In genomic region chr13:49454388-49455015, GRCh38 we compare ENCODE assay signal across 1 cellular context.
A peak's percentile ranks its signal among the peaks of the same experiment; 100 is the strongest.
TF ChIP-seq lines count a peak whose summit lies in the region.

No MANE protein-coding gene starts in this region.

TF ChIP-seq in GM12878, 131 proteins besides CTCF, POLR2A, EP300 and RAD21 (continues in another document):
- peak in 1 of 2 experiments; percentile 82; a peak in 1 of 4 replicates for TF ChIP-seq CEBPB (IDR thresholded peaks at IDR 0.05; ENCODE audit: borderline replicate concordance in 1 of 2, low read depth in 2 of 2, low read length in 2 of 2)
- TF ChIP-seq MTA2 (IDR thresholded peaks at IDR 0.05; ENCODE audit: low read depth): peak; percentile 93
- peak; percentile 62; the same call in 1 of the 2 replicates for TF ChIP-seq MTA3 (IDR thresholded peaks at IDR 0.05; ENCODE audit: borderline replicate concordance, low read length)
- TF ChIP-seq NBN (IDR thresholded peaks at IDR 0.05): 0 out of 2 replicates have a peak, but pooled peaks have one; percentile 33
- TF ChIP-seq SMC3 (IDR thresholded peaks at IDR 0.05; ENCODE audit: borderline replicate concordance, low read length): no peak
- no peak; the same call in 1 of the 2 replicates for TF ChIP-seq BACH1 (IDR thresholded peaks at IDR 0.05; ENCODE audit: borderline replicate concordance)
- TF ChIP-seq WRNIP1 (IDR thresholded peaks at IDR 0.05; ENCODE audit: borderline replicate concordance, low read depth, low read length): no peak
- TF ChIP-seq SREBF1 (IDR thresholded peaks at IDR 0.05; ENCODE audit: low read length): peak; percentile 65; the same call in 1 of the 2 replicates
- TF ChIP-seq DPF2 (IDR thresholded peaks at IDR 0.05): peak; percentile 40; the same call in 1 of the 2 replicates
- no peak for TF ChIP-seq TAF1 (IDR thresholded peaks at IDR 0.05; ENCODE audit: borderline replicate concordance, low read depth, low read length)
- TF ChIP-seq GABPA (IDR thresholded peaks at IDR 0.05; ENCODE audit: low read depth): peak; percentile 40; the same call in 1 of the 2 replicates
- TF ChIP-seq, protein P1, sequence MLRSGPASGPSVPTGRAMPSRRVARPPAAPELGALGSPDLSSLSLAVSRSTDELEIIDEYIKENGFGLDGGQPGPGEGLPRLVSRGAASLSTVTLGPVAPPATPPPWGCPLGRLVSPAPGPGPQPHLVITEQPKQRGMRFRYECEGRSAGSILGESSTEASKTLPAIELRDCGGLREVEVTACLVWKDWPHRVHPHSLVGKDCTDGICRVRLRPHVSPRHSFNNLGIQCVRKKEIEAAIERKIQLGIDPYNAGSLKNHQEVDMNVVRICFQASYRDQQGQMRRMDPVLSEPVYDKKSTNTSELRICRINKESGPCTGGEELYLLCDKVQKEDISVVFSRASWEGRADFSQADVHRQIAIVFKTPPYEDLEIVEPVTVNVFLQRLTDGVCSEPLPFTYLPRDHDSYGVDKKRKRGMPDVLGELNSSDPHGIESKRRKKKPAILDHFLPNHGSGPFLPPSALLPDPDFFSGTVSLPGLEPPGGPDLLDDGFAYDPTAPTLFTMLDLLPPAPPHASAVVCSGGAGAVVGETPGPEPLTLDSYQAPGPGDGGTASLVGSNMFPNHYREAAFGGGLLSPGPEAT (IDR thresholded peaks at IDR 0.05; ENCODE audit: low read depth): peak; percentile 78
- peak; percentile 89 for TF ChIP-seq FOXM1 (IDR thresholded peaks at IDR 0.05; ENCODE audit: low read depth, low read length)
- TF ChIP-seq PML (IDR thresholded peaks at IDR 0.05; ENCODE audit: low read length): peak; percentile 67; the same call in 1 of the 2 replicates
- peak; percentile 15; the same call in 1 of the 2 replicates for TF ChIP-seq JUND (IDR thresholded peaks at IDR 0.05; ENCODE audit: low read depth, low read length)
- TF ChIP-seq PKNOX1 (IDR thresholded peaks at IDR 0.05): 0 out of 2 replicates have a peak, but pooled peaks have one; percentile 10
- peak; percentile 78 for TF ChIP-seq CREB1 (IDR thresholded peaks at IDR 0.05; ENCODE audit: low read depth)
- no peak for TF ChIP-seq NRF1 (conservative IDR thresholded peaks at IDR 0.05; ENCODE audit: low read depth, low read length)
- TF ChIP-seq, protein P2, sequence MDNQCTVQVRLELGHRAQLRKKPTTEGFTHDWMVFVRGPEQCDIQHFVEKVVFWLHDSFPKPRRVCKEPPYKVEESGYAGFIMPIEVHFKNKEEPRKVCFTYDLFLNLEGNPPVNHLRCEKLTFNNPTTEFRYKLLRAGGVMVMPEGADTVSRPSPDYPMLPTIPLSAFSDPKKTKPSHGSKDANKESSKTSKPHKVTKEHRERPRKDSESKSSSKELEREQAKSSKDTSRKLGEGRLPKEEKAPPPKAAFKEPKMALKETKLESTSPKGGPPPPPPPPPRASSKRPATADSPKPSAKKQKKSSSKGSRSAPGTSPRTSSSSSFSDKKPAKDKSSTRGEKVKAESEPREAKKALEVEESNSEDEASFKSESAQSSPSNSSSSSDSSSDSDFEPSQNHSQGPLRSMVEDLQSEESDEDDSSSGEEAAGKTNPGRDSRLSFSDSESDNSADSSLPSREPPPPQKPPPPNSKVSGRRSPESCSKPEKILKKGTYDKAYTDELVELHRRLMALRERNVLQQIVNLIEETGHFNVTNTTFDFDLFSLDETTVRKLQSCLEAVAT (IDR thresholded peaks at IDR 0.05): 0 out of 2 replicates have a peak, but pooled peaks have one; percentile 56
- TF ChIP-seq KLF5 (IDR thresholded peaks at IDR 0.05; ENCODE audit: partially characterized antibody): no peak
- TF ChIP-seq, protein P3, sequence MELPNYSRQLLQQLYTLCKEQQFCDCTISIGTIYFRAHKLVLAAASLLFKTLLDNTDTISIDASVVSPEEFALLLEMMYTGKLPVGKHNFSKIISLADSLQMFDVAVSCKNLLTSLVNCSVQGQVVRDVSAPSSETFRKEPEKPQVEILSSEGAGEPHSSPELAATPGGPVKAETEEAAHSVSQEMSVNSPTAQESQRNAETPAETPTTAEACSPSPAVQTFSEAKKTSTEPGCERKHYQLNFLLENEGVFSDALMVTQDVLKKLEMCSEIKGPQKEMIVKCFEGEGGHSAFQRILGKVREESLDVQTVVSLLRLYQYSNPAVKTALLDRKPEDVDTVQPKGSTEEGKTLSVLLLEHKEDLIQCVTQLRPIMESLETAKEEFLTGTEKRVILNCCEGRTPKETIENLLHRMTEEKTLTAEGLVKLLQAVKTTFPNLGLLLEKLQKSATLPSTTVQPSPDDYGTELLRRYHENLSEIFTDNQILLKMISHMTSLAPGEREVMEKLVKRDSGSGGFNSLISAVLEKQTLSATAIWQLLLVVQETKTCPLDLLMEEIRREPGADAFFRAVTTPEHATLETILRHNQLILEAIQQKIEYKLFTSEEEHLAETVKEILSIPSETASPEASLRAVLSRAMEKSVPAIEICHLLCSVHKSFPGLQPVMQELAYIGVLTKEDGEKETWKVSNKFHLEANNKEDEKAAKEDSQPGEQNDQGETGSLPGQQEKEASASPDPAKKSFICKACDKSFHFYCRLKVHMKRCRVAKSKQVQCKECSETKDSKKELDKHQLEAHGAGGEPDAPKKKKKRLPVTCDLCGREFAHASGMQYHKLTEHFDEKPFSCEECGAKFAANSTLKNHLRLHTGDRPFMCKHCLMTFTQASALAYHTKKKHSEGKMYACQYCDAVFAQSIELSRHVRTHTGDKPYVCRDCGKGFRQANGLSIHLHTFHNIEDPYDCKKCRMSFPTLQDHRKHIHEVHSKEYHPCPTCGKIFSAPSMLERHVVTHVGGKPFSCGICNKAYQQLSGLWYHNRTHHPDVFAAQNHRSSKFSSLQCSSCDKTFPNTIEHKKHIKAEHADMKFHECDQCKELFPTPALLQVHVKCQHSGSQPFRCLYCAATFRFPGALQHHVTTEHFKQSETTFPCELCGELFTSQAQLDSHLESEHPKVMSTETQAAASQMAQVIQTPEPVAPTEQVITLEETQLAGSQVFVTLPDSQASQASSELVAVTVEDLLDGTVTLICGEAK (IDR thresholded peaks at IDR 0.05; ENCODE audit: borderline replicate concordance): peak; percentile 10; the same call in 1 of the 2 replicates
- peak; percentile 82 for TF ChIP-seq CBFB (IDR thresholded peaks at IDR 0.05; ENCODE audit: low read depth)
- no peak for TF ChIP-seq HSF1 (IDR thresholded peaks at IDR 0.05; ENCODE audit: low read depth, low read length)
- peak; percentile 56; the same call in 1 of the 2 replicates for TF ChIP-seq BCL11A (IDR thresholded peaks at IDR 0.05; ENCODE audit: low read depth, low read length)
- TF ChIP-seq, protein P4, sequence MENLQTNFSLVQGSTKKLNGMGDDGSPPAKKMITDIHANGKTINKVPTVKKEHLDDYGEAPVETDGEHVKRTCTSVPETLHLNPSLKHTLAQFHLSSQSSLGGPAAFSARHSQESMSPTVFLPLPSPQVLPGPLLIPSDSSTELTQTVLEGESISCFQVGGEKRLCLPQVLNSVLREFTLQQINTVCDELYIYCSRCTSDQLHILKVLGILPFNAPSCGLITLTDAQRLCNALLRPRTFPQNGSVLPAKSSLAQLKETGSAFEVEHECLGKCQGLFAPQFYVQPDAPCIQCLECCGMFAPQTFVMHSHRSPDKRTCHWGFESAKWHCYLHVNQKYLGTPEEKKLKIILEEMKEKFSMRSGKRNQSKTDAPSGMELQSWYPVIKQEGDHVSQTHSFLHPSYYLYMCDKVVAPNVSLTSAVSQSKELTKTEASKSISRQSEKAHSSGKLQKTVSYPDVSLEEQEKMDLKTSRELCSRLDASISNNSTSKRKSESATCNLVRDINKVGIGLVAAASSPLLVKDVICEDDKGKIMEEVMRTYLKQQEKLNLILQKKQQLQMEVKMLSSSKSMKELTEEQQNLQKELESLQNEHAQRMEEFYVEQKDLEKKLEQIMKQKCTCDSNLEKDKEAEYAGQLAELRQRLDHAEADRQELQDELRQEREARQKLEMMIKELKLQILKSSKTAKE (IDR thresholded peaks at IDR 0.05; ENCODE audit: low read depth, poor library complexity, severe bottlenecking): peak; percentile 50
- TF ChIP-seq MEF2B (IDR thresholded peaks at IDR 0.05; ENCODE audit: partially characterized antibody, poor library complexity, severe bottlenecking): peak; percentile 83
- TF ChIP-seq KAT2A (conservative IDR thresholded peaks at IDR 0.05; ENCODE audit: control insufficient read depth, low read depth, low read length): no peak
- TF ChIP-seq, protein P5, sequence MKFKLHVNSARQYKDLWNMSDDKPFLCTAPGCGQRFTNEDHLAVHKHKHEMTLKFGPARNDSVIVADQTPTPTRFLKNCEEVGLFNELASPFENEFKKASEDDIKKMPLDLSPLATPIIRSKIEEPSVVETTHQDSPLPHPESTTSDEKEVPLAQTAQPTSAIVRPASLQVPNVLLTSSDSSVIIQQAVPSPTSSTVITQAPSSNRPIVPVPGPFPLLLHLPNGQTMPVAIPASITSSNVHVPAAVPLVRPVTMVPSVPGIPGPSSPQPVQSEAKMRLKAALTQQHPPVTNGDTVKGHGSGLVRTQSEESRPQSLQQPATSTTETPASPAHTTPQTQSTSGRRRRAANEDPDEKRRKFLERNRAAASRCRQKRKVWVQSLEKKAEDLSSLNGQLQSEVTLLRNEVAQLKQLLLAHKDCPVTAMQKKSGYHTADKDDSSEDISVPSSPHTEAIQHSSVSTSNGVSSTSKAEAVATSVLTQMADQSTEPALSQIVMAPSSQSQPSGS (IDR thresholded peaks at IDR 0.05; ENCODE audit: low read length): peak; percentile 95
- no peak for TF ChIP-seq RBBP5 (conservative IDR thresholded peaks at IDR 0.05)
- TF ChIP-seq SMARCA5 (IDR thresholded peaks at IDR 0.05): 0 out of 2 replicates have a peak, but pooled peaks have one; percentile 55
- TF ChIP-seq ATF7 (IDR thresholded peaks at IDR 0.05; ENCODE audit: low read depth): peak; percentile 97
- no peak for TF ChIP-seq ZNF24 (IDR thresholded peaks at IDR 0.05)
- TF ChIP-seq ZNF384 (IDR thresholded peaks at IDR 0.05; ENCODE audit: borderline replicate concordance, low read depth, low read length): peak; percentile 92
- TF ChIP-seq NFIC (IDR thresholded peaks at IDR 0.05; ENCODE audit: low read depth, low read length): peak; percentile 97
- no peak for TF ChIP-seq SUPT20H (IDR thresholded peaks at IDR 0.05; ENCODE audit: borderline replicate concordance, control insufficient read depth, low read depth, low read length)
- no peak for TF ChIP-seq CEBPZ (IDR thresholded peaks at IDR 0.05; ENCODE audit: low read depth, low read length)
- TF ChIP-seq POLR2AphosphoS5 (IDR thresholded peaks at IDR 0.05; ENCODE audit: low read length): no peak
- TF ChIP-seq RUNX3 (IDR thresholded peaks at IDR 0.05; ENCODE audit: low read length): peak; percentile 98
- TF ChIP-seq TBL1XR1 (IDR thresholded peaks at IDR 0.05; ENCODE audit: low read depth, low read length): peak; percentile 36; the same call in 1 of the 2 replicates
- TF ChIP-seq IKZF2 (IDR thresholded peaks at IDR 0.05): peak; percentile 46 to 55; a peak in 3 of 4 replicates
- TF ChIP-seq ZBED1 (IDR thresholded peaks at IDR 0.05; ENCODE audit: borderline replicate concordance): peak; percentile 68; the same call in 1 of the 2 replicates
- peak; percentile 94 for TF ChIP-seq JUNB (IDR thresholded peaks at IDR 0.05)
- 0 out of 2 replicates have a peak, but pooled peaks have one; percentile 56 for TF ChIP-seq IRF4 (IDR thresholded peaks at IDR 0.05; ENCODE audit: low read depth, low read length)
- TF ChIP-seq SIN3A (IDR thresholded peaks at IDR 0.05; ENCODE audit: low read depth, low read length): no peak
- TF ChIP-seq ASH2L (IDR thresholded peaks at IDR 0.05; ENCODE audit: borderline replicate concordance, low read depth): no peak
- peak; percentile 28 to 43; a peak in 2 of 4 replicates for TF ChIP-seq BHLHE40 (IDR thresholded peaks at IDR 0.05; ENCODE audit: borderline replicate concordance in 1 of 2, low read depth in 2 of 2, low read length in 1 of 2)
- no peak for TF ChIP-seq ZNF622 (IDR thresholded peaks at IDR 0.05)
- TF ChIP-seq NR2F1 (conservative IDR thresholded peaks at IDR 0.05): peak; percentile 35; the same call in 1 of the 2 replicates
- TF ChIP-seq CREM (IDR thresholded peaks at IDR 0.05; ENCODE audit: low read depth): peak; percentile 67; the same call in 1 of the 2 replicates
